8 cellular contexts compared by ENCODE assay signal in the genomic region with DNA sequence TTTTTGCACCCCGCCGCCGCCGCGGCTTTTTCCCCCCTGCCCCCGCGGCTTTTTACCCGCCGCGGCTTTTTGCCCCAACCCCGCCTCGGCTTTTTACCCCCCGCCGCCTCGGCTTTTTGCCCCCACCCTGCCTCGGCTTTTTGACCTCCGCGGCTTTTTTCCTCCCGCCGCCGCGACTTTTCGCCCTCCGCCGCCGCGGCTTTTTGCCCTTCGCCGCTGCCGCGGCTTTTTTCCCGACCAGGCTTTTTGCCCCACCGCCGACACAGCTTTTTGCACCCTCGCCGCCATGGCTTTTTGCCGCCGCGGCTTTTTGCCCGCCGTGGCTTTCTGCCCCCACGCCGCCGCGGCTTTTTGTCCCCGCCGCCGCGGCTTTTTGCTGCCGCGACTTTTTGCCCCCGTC.
A peak's percentile ranks its signal among the peaks of the same experiment; 100 is the strongest.
DNase-seq lines count a peak whose midpoint lies in the region; ATAC-seq and TF ChIP-seq lines count a peak whose summit lies in the region.

No MANE protein-coding gene starts in this region.

- peak overlapping the region; percentile 42 for H3K4me3 Mint-ChIP-seq in activated T-helper 1 cell treated with anti-CD3 and anti-CD28 coated beads, Interleukin-12 subunit alpha, Interleukin-12 subunit beta, Interleukin-2, Interleukin-4 antibody, amounts not matched to agents 30 ng/mL and 10 ng/mL and 1 ng/mL, durations not matched to agents 14 hours and 24 hours and 36 hours

- peaks cover 9% of the 10 kb centered on the region for H3K27me3 ChIP-seq in kidney epithelial cell (ENCODE audit: control insufficient read depth, insufficient read depth, low read length)

- no peak for TF ChIP-seq CTCF in kidney epithelial cell (IDR thresholded peaks at IDR 0.05; ENCODE audit: insufficient read depth, low read length, poor library complexity, severe bottlenecking)

- H3K27ac Mint-ChIP-seq in activated T-helper 1 cell treated with anti-CD3 and anti-CD28 coated beads, Interleukin-12 subunit alpha, Interleukin-12 subunit beta, Interleukin-2, Interleukin-4 antibody, amounts not matched to agents 30 ng/mL and 10 ng/mL and 1 ng/mL, durations not matched to agents 14 hours and 24 hours and 36 hours, result no peak overlapping the region

- peaks cover 10% of the 10 kb centered on the region for H3K27me3 Mint-ChIP-seq in activated T-helper 1 cell treated with anti-CD3 and anti-CD28 coated beads, Interleukin-12 subunit alpha, Interleukin-12 subunit beta, Interleukin-2, Interleukin-4 antibody, amounts not matched to agents 30 ng/mL and 10 ng/mL and 1 ng/mL, durations not matched to agents 14 hours and 24 hours and 36 hours (ENCODE audit: insufficient read depth)

- no peaks in the 10 kb centered on the region for H3K36me3 ChIP-seq in kidney epithelial cell (ENCODE audit: control insufficient read depth, insufficient read depth, low read length)

- no peak for ATAC-seq in HG03460 (IDR thresholded peaks at IDR 0.05; ENCODE audit: unreplicated experiment)
- ATAC-seq in GM18861 (IDR thresholded peaks at IDR 0.05; ENCODE audit: unreplicated experiment), result no peak

- no peaks in the 10 kb centered on the region for H3K36me3 Mint-ChIP-seq in activated T-helper 1 cell treated with anti-CD3 and anti-CD28 coated beads, Interleukin-12 subunit alpha, Interleukin-12 subunit beta, Interleukin-2, Interleukin-4 antibody, amounts not matched to agents 30 ng/mL and 10 ng/mL and 1 ng/mL, durations not matched to agents 14 hours and 24 hours and 36 hours (ENCODE audit: low read depth)

- intact Hi-C loops in activated T-helper 1 cell treated with anti-CD3 and anti-CD28 coated beads, Interleukin-12 subunit alpha, Interleukin-12 subunit beta, Interleukin-2, Interleukin-4 antibody, amounts not matched to agents 30 ng/mL and 10 ng/mL and 1 ng/mL, durations not matched to agents 14 hours and 24 hours and 36 hours (cut with micrococcal nuclease), result no loop called here

- peak; percentile 9 for DNase-seq in stimulated activated CD4-positive, alpha-beta T cell treated with anti-CD3 and anti-CD28 coated beads, Interleukin-4, amount 100 ng/mL, for 1 hour
- no peak for DNase-seq in stimulated activated CD4-positive, alpha-beta T cell treated with anti-CD3 and anti-CD28 coated beads, Interleukin-12 subunit alpha, Interleukin-12 subunit beta, amount 100 ng/mL, for 4 hours
- no peak for DNase-seq in activated T-helper 1 cell treated with anti-CD3 and anti-CD28 coated beads, Interleukin-12 subunit alpha, Interleukin-12 subunit beta, Interleukin-2, Interleukin-4 antibody, amounts not matched to agents 30 ng/mL and 10 ng/mL and 1 ng/mL, durations not matched to agents 14 hours and 24 hours and 36 hours (ENCODE audit: low spot score)
- DNase-seq in kidney epithelial cell (ENCODE audit: low read depth) (no peak), globus pallidus (ENCODE audit: low spot score) (no peak), COLO829 (ENCODE audit: low spot score) (no peak)

- H3K9me3 Mint-ChIP-seq in activated T-helper 1 cell treated with anti-CD3 and anti-CD28 coated beads, Interleukin-12 subunit alpha, Interleukin-12 subunit beta, Interleukin-2, Interleukin-4 antibody, amounts not matched to agents 30 ng/mL and 10 ng/mL and 1 ng/mL, durations not matched to agents 14 hours and 24 hours and 36 hours, result no peaks in the 10 kb centered on the region

- no peaks in the 10 kb centered on the region for H3K4me1 Mint-ChIP-seq in activated T-helper 1 cell treated with anti-CD3 and anti-CD28 coated beads, Interleukin-12 subunit alpha, Interleukin-12 subunit beta, Interleukin-2, Interleukin-4 antibody, amounts not matched to agents 30 ng/mL and 10 ng/mL and 1 ng/mL, durations not matched to agents 14 hours and 24 hours and 36 hours (ENCODE audit: low read depth)

- peak overlapping the region; percentile 32 for H3K4me3 ChIP-seq in kidney epithelial cell (ENCODE audit: low read depth, low read length)
